ENCODE assay signal across 15 cellular contexts in the genomic region with DNA sequence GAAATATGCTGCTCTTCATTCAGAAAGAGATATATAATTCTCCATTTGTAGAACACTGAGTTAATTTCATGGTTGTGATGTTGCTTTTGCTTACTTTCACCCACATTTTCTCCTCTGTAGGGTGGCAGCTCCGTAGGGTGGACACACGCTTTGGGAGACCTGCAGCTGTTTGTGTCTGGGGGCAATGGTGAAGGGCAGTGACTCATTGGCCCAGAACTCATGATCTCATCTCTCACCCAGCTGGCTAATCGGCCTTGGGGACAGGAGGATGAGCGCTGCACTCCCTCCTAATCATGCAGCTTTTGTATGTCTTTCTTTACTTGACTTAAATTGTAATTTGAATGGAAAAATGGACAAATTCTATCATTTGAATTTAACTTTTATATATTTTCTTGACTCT. TPM values are rescaled to one million over a fixed set of nuclear protein-coding genes. Genes with fewer than 3 reads are reported as not detected.
DNase-seq lines count a peak whose midpoint lies in the region; ATAC-seq and TF ChIP-seq lines count a peak whose summit lies in the region.
"Had no signal": no experiment of that assay in that cellular context is flagged by ENCODE, and none has a peak within 500 bp of the region (broad histone marks: within the 10 kb centered on the region; RNA-seq: fewer than 3 reads in every experiment).

No MANE protein-coding gene starts in this region.

- intact Hi-C loops in Caco-2 (cut with micrococcal nuclease; ENCODE audit: unreplicated experiment) = no loop called here

- H3K27me3 Mint-ChIP-seq in Caco-2 (ENCODE audit: insufficient read depth, unreplicated experiment) = no peaks in the 10 kb centered on the region
- H3K27me3 Mint-ChIP-seq in activated CD8-positive, alpha-beta T cell treated with anti-CD3 and anti-CD28 coated beads, Interleukin-2, amount 10 ng/mL, durations not matched to agents 7 days and 5 days (ENCODE audit: low read depth) = no peaks in the 10 kb centered on the region
- H3K27me3 Mint-ChIP-seq: activated CD4-positive, alpha-beta T cell treated with anti-CD3 and anti-CD28 coated beads, Interleukin-2, amount 10 ng/mL, durations not matched to agents 7 days and 5 days; memory B cell had no signal

- ATAC-seq in activated CD8-positive, alpha-beta T cell treated with anti-CD3 and anti-CD28 coated beads, Interleukin-2, amount 10 ng/mL, durations not matched to agents 7 days and 5 days = no peak
- ATAC-seq: activated naive CD4-positive, alpha-beta T cell treated with anti-CD3 and anti-CD28 coated beads, Interleukin-2, amount 50 U/mL, for 72 hours had no signal

- H3K27ac Mint-ChIP-seq in Caco-2 (ENCODE audit: unreplicated experiment) = no peak overlapping the region
- no peak overlapping the region for H3K27ac Mint-ChIP-seq in activated CD8-positive, alpha-beta T cell treated with anti-CD3 and anti-CD28 coated beads, Interleukin-2, amount 10 ng/mL, durations not matched to agents 7 days and 5 days
- H3K27ac Mint-ChIP-seq: activated CD4-positive, alpha-beta T cell treated with anti-CD3 and anti-CD28 coated beads, Interleukin-2, amount 10 ng/mL, durations not matched to agents 7 days and 5 days; activated naive CD4-positive, alpha-beta T cell treated with anti-CD3 and anti-CD28 coated beads, Interleukin-2, amount 50 U/mL, for 72 hours; memory B cell had no signal

- no peaks in the 10 kb centered on the region for H3K9me3 Mint-ChIP-seq in Caco-2 (ENCODE audit: unreplicated experiment)
- no peaks in the 10 kb centered on the region for H3K9me3 Mint-ChIP-seq in activated CD8-positive, alpha-beta T cell treated with anti-CD3 and anti-CD28 coated beads, Interleukin-2, amount 10 ng/mL, durations not matched to agents 7 days and 5 days (ENCODE audit: insufficient read depth)
- H3K9me3 Mint-ChIP-seq: activated naive CD4-positive, alpha-beta T cell treated with anti-CD3 and anti-CD28 coated beads, Interleukin-2, amount 50 U/mL, for 72 hours; memory B cell had no signal

- peaks cover 6% of the 10 kb centered on the region for H3K36me3 Mint-ChIP-seq in Caco-2 (ENCODE audit: insufficient read depth, unreplicated experiment)
- H3K36me3 Mint-ChIP-seq in activated CD8-positive, alpha-beta T cell treated with anti-CD3 and anti-CD28 coated beads, Interleukin-2, amount 10 ng/mL, durations not matched to agents 7 days and 5 days (ENCODE audit: low read depth) = peaks cover 10% of the 10 kb centered on the region

- BruUV-seq in Caco-2 (replicated peaks; lab: Mats Ljungman, UMichigan) = no TSS peak

- H3K27ac ChIP-seq in caudate nucleus (ENCODE audit: low read depth, low read length) = peak overlapping the region; percentile 88
- H3K27ac ChIP-seq: BLaER1 treated with 17β-estradiol and CSF1 and Interleukin-3, amounts not matched to agents 10 nM and 100 nM; epithelial cell of prostate; Peyer's patch had no signal

- H3K4me1 Mint-ChIP-seq in Caco-2 (ENCODE audit: low read depth, unreplicated experiment) = peaks cover 5% of the 10 kb centered on the region
- no peaks in the 10 kb centered on the region for H3K4me1 Mint-ChIP-seq in activated CD8-positive, alpha-beta T cell treated with anti-CD3 and anti-CD28 coated beads, Interleukin-2, amount 10 ng/mL, durations not matched to agents 7 days and 5 days (ENCODE audit: low read depth)

- no peaks in the 10 kb centered on the region for H3K9me3 ChIP-seq in Caco-2
- H3K9me3 ChIP-seq: Peyer's patch had no signal

- H3K4me3 Mint-ChIP-seq in Caco-2 (ENCODE audit: unreplicated experiment) = no peak overlapping the region
- H3K4me3 Mint-ChIP-seq in activated CD8-positive, alpha-beta T cell treated with anti-CD3 and anti-CD28 coated beads, Interleukin-2, amount 10 ng/mL, durations not matched to agents 7 days and 5 days = no peak overlapping the region
- H3K4me3 Mint-ChIP-seq: activated CD4-positive, alpha-beta T cell treated with anti-CD3 and anti-CD28 coated beads, Interleukin-2, amount 10 ng/mL, durations not matched to agents 7 days and 5 days; memory B cell had no signal

- no peaks in the 10 kb centered on the region for H3K27me3 ChIP-seq in Caco-2 (replicated peaks; ENCODE audit: control insufficient read depth, insufficient read depth, low read length)
- H3K27me3 ChIP-seq: BLaER1 treated with 17β-estradiol and CSF1 and Interleukin-3, amounts not matched to agents 10 nM and 100 nM; Peyer's patch had no signal

- CTCF ChIA-PET in Caco-2 (lab: Charles Lee) = no interaction called here
- CTCF ChIA-PET in activated CD8-positive, alpha-beta T cell treated with anti-CD3 and anti-CD28 coated beads, Interleukin-2, amount 10 ng/mL, durations not matched to agents 7 days and 5 days (lab: Charles Lee) = no interaction called here

- H3K4me1 ChIP-seq in Caco-2 = peaks cover 11% of the 10 kb centered on the region
- H3K4me1 ChIP-seq: BLaER1 treated with 17β-estradiol and CSF1 and Interleukin-3, amounts not matched to agents 10 nM and 100 nM; Peyer's patch had no signal

- H3K4me3 ChIP-seq in AG10803 (ENCODE audit: low read length) = no peak overlapping the region
- no peak overlapping the region for H3K4me3 ChIP-seq in Caco-2 (ENCODE audit: low read depth, low read length)
- H3K4me3 ChIP-seq: BLaER1 treated with 17β-estradiol and CSF1 and Interleukin-3, amounts not matched to agents 10 nM and 100 nM; Peyer's patch had no signal

- TF ChIP-seq CTCF in AG10803 (conservative IDR thresholded peaks at IDR 0.05; ENCODE audit: low read length) (no peak), Caco-2 (IDR thresholded peaks at IDR 0.05; ENCODE audit: insufficient read depth in 1 of 2, low read depth in 1 of 2, low read length in 1 of 2, severe bottlenecking in 1 of 2, unreplicated experiment in 1 of 2) (no peak)

- POLR2A ChIA-PET in Caco-2 (lab: Charles Lee) = no interaction called here
- POLR2A ChIA-PET in activated CD8-positive, alpha-beta T cell treated with anti-CD3 and anti-CD28 coated beads, Interleukin-2, amount 10 ng/mL, durations not matched to agents 7 days and 5 days (lab: Charles Lee) = no interaction called here

- DNase-seq in AG10803 (ENCODE audit: low read depth) (peak; percentile 57), NCI-H146 treated with DMSO at 0.1 percent for 48 hours (lab: John Stamatoyannopoulos, UW; ENCODE audit: unreplicated experiment) (peak; percentile 37), caudate nucleus (lab: John Stamatoyannopoulos, UW) (peak in 45 of 61 donors; percentile 6 to 68 (median 28)), kidney glomerular epithelial cell (lab: John Stamatoyannopoulos, UW) (peak; percentile 55), Caco-2 (no peak), DMS79 (lab: John Stamatoyannopoulos, UW) (no peak)
- DNase-seq in activated T-cell treated with anti-CD3 and anti-CD28 coated beads, Interleukin-2, amount 50 U/mL, for 48 hours = no peak
- DNase-seq in activated CD8-positive, alpha-beta T cell treated with anti-CD3 and anti-CD28 coated beads, Interleukin-2, amount 10 ng/mL, durations not matched to agents 7 days and 5 days = no peak
- DNase-seq: activated CD4-positive, alpha-beta T cell treated with anti-CD3 and anti-CD28 coated beads, Interleukin-2, amount 10 ng/mL, durations not matched to agents 7 days and 5 days; NCI-H1105; Peyer's patch had no signal

- H3K36me3 ChIP-seq in Caco-2 (ENCODE audit: control insufficient read depth, insufficient read depth, low read length) = no peaks in the 10 kb centered on the region
- H3K36me3 ChIP-seq: Peyer's patch had no signal

RNA-seq across cellular contexts. Expression of gene DISC1, which starts 9.6 kb away (rescaled TPM):
- total RNA-seq in Caco-2 (2022) = 13.5 TPM in 2 replicates
- total RNA-seq in activated CD8-positive, alpha-beta T cell treated with anti-CD3 and anti-CD28 coated beads, Interleukin-2, amount 10 ng/mL, durations not matched to agents 7 days and 5 days = 10 to 100 TPM; 12.6 to 14.7 TPM

Comparison
In these comparisons a context has a peak if more than half of its experiments do, and no peak if none do; other contexts are left out.
1. DNase-seq: peak in AG10803 (single experiment), NCI-H146 treated with DMSO at 0.1 percent for 48 hours (single experiment), caudate nucleus (45 of 61) and kidney glomerular epithelial cell (single experiment); none in Caco-2 (0 of 2), DMS79 (single experiment), activated T-cell treated with anti-CD3 and anti-CD28 coated beads, Interleukin-2, amount 50 U/mL, for 48 hours (0 of 2) and activated CD8-positive, alpha-beta T cell treated with anti-CD3 and anti-CD28 coated beads, Interleukin-2, amount 10 ng/mL, durations not matched to agents 7 days and 5 days (single experiment).